In the genomic region with DNA sequence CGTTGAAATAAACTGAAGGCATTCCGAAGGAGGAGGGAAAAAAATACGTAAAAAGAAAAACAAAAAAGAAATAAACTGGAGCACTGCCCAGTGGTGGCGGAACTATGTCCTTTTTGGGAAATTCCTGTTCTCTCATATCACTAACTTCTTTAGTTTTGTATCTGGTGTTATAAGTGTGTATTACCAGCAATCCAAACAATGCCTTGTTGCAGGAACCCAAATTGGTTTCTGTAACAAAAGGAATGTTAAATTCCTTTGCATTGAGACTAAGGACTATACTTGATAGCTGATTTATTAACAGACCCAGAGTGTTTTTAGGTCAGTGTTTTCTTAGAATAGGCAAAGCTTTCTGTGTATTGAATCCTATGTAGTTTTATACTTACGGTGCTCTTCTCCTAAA, we compare ENCODE assay signal across 18 cellular contexts.
"Had no signal": no experiment of that assay in that cellular context is flagged by ENCODE, and none has a peak within 500 bp of the region (broad histone marks: within the 10 kb centered on the region; RNA-seq: fewer than 3 reads in every experiment).

No MANE protein-coding gene starts in this region.

- ATAC-seq: gastroesophageal sphincter, left lobe of liver, pancreas, sciatic nerve had no signal

- H3K4me3 ChIP-seq: breast epithelium, esophagus muscularis mucosa, gastroesophageal sphincter, lung, pancreas, smooth muscle cell, testis, upper lobe of left lung had no signal

- H3K9me3 ChIP-seq: breast epithelium, esophagus muscularis mucosa, gastroesophageal sphincter, neutrophil, pancreas, testis, upper lobe of left lung had no signal

- DNase-seq: activated CD4-positive, alpha-beta T cell treated with anti-CD3 and anti-CD28 coated beads, Interleukin-2, amount 50 U/mL, for 48 hours; activated naive CD4-positive, alpha-beta T cell; cerebellar nuclear complex; cortex of kidney; pancreas; stimulated activated CD4-positive, alpha-beta T cell treated with anti-CD3 and anti-CD28 coated beads, Interleukin-4, amount 100 ng/mL, for 1 hour; SW 1271; testis; upper lobe of left lung; WERI-Rb-1 had no signal

- H3K27me3 ChIP-seq: breast epithelium, esophagus muscularis mucosa, gastroesophageal sphincter, neutrophil, pancreas, testis, upper lobe of left lung had no signal

- H3K4me2 ChIP-seq: smooth muscle cell had no signal

- H3K27ac ChIP-seq: esophagus muscularis mucosa, gastroesophageal sphincter, pancreas, testis, upper lobe of left lung, WERI-Rb-1 had no signal
